ENCODE assay signal across 27 cellular contexts in the genomic region with DNA sequence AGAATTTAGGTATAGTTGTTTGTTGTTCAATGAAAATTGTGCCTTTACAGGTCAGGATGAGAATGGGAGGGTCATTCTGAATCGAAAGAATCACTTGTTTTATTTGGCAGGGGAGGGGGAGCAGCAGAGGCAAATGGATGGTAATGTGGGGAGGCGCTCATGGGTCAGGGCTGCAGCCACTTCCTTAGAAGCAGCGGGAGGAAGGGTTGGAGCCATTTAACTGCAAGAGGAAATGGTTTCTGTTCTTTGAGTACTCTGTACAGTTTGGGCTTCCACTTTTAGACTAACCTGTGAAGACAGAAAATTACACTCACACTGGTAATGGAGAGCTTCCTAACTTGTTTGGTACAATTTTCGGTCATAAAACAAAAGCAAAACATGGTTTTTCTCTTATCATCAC. TPM values are rescaled to one million over a fixed set of nuclear protein-coding genes. Genes with fewer than 3 reads are reported as not detected.
"Had no signal": no experiment of that assay in that cellular context is flagged by ENCODE, and none has a peak within 500 bp of the region (broad histone marks: within the 10 kb centered on the region; RNA-seq: fewer than 3 reads in every experiment).

No MANE protein-coding gene starts in this region.

- DNase-seq: activated CD4-positive, alpha-beta memory T cell treated with anti-CD3 and anti-CD28 coated beads for 36 hours; activated CD4-positive, alpha-beta T cell treated with anti-CD3 and anti-CD28 coated beads for 36 hours; activated naive CD4-positive, alpha-beta T cell treated with Interleukin-2 at 50 U/mL for 16 hours; activated T-cell treated with anti-CD3 and anti-CD28 coated beads, Interleukin-2, amount 50 U/mL, for 1 hour; aorta; brain microvascular endothelial cell; central memory CD4-positive, alpha-beta T cell; dorsolateral prefrontal cortex; endodermal cell; foreskin melanocyte; glutamatergic neuron; hippocampal formation; kidney; left lung; mammary epithelial cell; pancreas; stimulated activated CD4-positive, alpha-beta T cell treated with anti-CD3 and anti-CD28 coated beads, Interleukin-4, amount 100 ng/mL, for 24 hours; stomach had no signal

- H3K4me1 ChIP-seq: left lung, pancreas, stomach had no signal

- H3K4me1 Mint-ChIP-seq: activated T-helper 17 cell treated with anti-CD3 and anti-CD28 coated beads, Interleukin-2, amount 50 U/mL, for 72 hours; endodermal cell; stimulated activated effector memory CD8-positive, alpha-beta T cell treated with anti-CD3 and anti-CD28 coated beads, Interleukin-12 subunit alpha, Interleukin-12 subunit beta, amount 100 ng/mL, for 72 hours had no signal

- ATAC-seq: activated CD4-positive, alpha-beta T cell treated with anti-CD3 and anti-CD28 coated beads for 36 hours; activated T-helper 17 cell treated with anti-CD3 and anti-CD28 coated beads, Interleukin-2, amount 50 U/mL, for 72 hours; left lung; pancreas; sciatic nerve; stimulated activated effector memory CD8-positive, alpha-beta T cell treated with anti-CD3 and anti-CD28 coated beads, Interleukin-12 subunit alpha, Interleukin-12 subunit beta, amount 100 ng/mL, for 72 hours; WTC11 had no signal

- H3K4me3 Mint-ChIP-seq: activated CD4-positive, alpha-beta memory T cell treated with anti-CD3 and anti-CD28 coated beads for 36 hours; activated CD4-positive, alpha-beta T cell treated with anti-CD3 and anti-CD28 coated beads for 36 hours; activated T-helper 17 cell treated with anti-CD3 and anti-CD28 coated beads, Interleukin-2, amount 50 U/mL, for 72 hours; endodermal cell; stimulated activated effector memory CD8-positive, alpha-beta T cell treated with anti-CD3 and anti-CD28 coated beads, Interleukin-12 subunit alpha, Interleukin-12 subunit beta, amount 100 ng/mL, for 72 hours; type B pancreatic cell; WTC11 had no signal

- H3K4me2 ChIP-seq: smooth muscle cell had no signal

- H3K27ac ChIP-seq: brain microvascular endothelial cell, dorsolateral prefrontal cortex, left lung, pancreas, stomach had no signal

- H3K36me3 ChIP-seq: brain microvascular endothelial cell, left lung, pancreas, stomach had no signal

- H3K36me3 Mint-ChIP-seq: activated CD4-positive, alpha-beta memory T cell treated with anti-CD3 and anti-CD28 coated beads for 36 hours; stimulated activated effector memory CD8-positive, alpha-beta T cell treated with anti-CD3 and anti-CD28 coated beads, Interleukin-12 subunit alpha, Interleukin-12 subunit beta, amount 100 ng/mL, for 72 hours; type B pancreatic cell had no signal

- H3K4me3 ChIP-seq: dorsolateral prefrontal cortex, left lung, pancreas, smooth muscle cell, stomach had no signal

- H3K27me3 ChIP-seq: brain microvascular endothelial cell, pancreas had no signal

- H3K9me3 ChIP-seq: left lung, pancreas, stomach had no signal

- H3K27ac Mint-ChIP-seq: activated CD4-positive, alpha-beta memory T cell treated with anti-CD3 and anti-CD28 coated beads for 36 hours; activated CD4-positive, alpha-beta T cell treated with anti-CD3 and anti-CD28 coated beads for 36 hours; activated T-helper 17 cell treated with anti-CD3 and anti-CD28 coated beads, Interleukin-2, amount 50 U/mL, for 72 hours; endodermal cell; stimulated activated effector memory CD8-positive, alpha-beta T cell treated with anti-CD3 and anti-CD28 coated beads, Interleukin-12 subunit alpha, Interleukin-12 subunit beta, amount 100 ng/mL, for 72 hours; type B pancreatic cell; WTC11 had no signal

- H3K9me3 Mint-ChIP-seq: type B pancreatic cell had no signal

RNA-seq across cellular contexts. Expression of gene PIWIL1, which starts 57.2 kb away (rescaled TPM):
- total RNA-seq: activated CD4-positive, alpha-beta memory T cell treated with anti-CD3 and anti-CD28 coated beads for 36 hours; activated CD4-positive, alpha-beta T cell treated with anti-CD3 and anti-CD28 coated beads for 36 hours; activated T-helper 17 cell treated with anti-CD3 and anti-CD28 coated beads, Interleukin-2, amount 50 U/mL, for 72 hours; aorta; endodermal cell; epithelial cell of proximal tubule; left lung; mammary epithelial cell; myocyte; pancreas; sciatic nerve; smooth muscle cell; stomach; temporal lobe; WTC11 had no signal
- polyA plus RNA-seq: aorta, mammary epithelial cell, pancreas, smooth muscle cell, stomach had no signal
